ENCODE assay signal across 20 cellular contexts in the genomic region with DNA sequence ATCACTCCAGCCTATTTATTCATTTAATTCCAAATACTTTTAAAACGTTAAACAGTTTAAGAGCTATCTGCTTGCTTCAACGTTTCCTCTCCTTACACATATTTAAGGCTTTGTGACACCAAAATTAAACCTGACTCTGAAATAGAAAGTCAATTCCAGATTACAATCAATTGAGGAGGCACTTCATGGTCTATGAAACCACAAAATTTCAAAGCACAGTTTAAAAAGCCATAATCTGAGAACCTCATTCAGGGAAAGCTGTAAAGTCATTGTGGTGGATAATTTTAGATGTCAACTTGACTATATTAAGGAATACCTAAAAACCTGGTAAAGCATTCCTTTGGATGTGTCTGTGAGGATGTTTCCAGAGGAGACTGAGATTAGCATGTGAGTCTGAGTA. TPM values are rescaled to one million over a fixed set of nuclear protein-coding genes. Genes with fewer than 3 reads are reported as not detected.
DNase-seq lines count a peak whose midpoint lies in the region; ATAC-seq and TF ChIP-seq lines count a peak whose summit lies in the region.
"Had no signal": no experiment of that assay in that cellular context is flagged by ENCODE, and none has a peak within 500 bp of the region (broad histone marks: within the 10 kb centered on the region; RNA-seq: fewer than 3 reads in every experiment).

No MANE protein-coding gene starts in this region.

- H3K79me2 ChIP-seq in KMS-11 (ENCODE audit: insufficient read depth, low read depth), result peaks cover 97% of the 10 kb centered on the region

- H3K4me2 ChIP-seq in KMS-11, result peak overlapping the region; percentile 40; the same call in 1 of the 2 replicates

- H3K36me3 ChIP-seq in KMS-11 (ENCODE audit: insufficient read depth) (no peaks in the 10 kb centered on the region), neutrophil (no peaks in the 10 kb centered on the region)
- H3K36me3 ChIP-seq: SJCRH30, upper lobe of right lung had no signal

- DNase-seq in activated T-cell treated with anti-CD3 and anti-CD28 coated beads, Interleukin-2, amount 50 U/mL, for 4 hours, result no peak
- no peak for DNase-seq in activated T-cell treated with anti-CD3 and anti-CD28 coated beads, Interleukin-2, amount 50 U/mL, for 1 hour
- no peak for DNase-seq in progenitor cell of endocrine pancreas (ENCODE audit: low spot score, unreplicated experiment)
- DNase-seq in activated CD4-positive, alpha-beta T cell treated with anti-CD3 and anti-CD28 coated beads, Interleukin-2, amount 50 U/mL, for 1 hour, result no peak
- DNase-seq in mesenteric fat pad (ENCODE audit: low spot score), result no peak
- DNase-seq: activated CD4-positive, alpha-beta T cell treated with anti-CD3 and anti-CD28 coated beads for 4 hours; COR-L47; HFFc6; islet precursor cell; mammary epithelial cell; NCI-H1930; NCI-H510A treated with DMSO at 0.1 percent for 48 hours; nephron progenitor cell; PC-3; SJCRH30; stimulated activated naive CD4-positive, alpha-beta T cell; upper lobe of right lung had no signal

- no peak overlapping the region for H3K27ac ChIP-seq in KMS-11
- peak overlapping the region; percentile 50 for H3K27ac ChIP-seq in neutrophil
- H3K27ac ChIP-seq: SJCRH30, upper lobe of right lung had no signal

- no peak overlapping the region for H3K4me3 Mint-ChIP-seq in activated T-cell treated with anti-CD3 and anti-CD28 coated beads, Interleukin-2, amount 50 U/mL, for 4 hours
- H3K4me3 Mint-ChIP-seq in activated naive CD8-positive, alpha-beta T cell, result peak overlapping the region; percentile 50
- H3K4me3 Mint-ChIP-seq in progenitor cell of endocrine pancreas (ENCODE audit: low read depth), result no peak overlapping the region
- H3K4me3 Mint-ChIP-seq: HFFc6, nephron progenitor cell had no signal

- H3K9me3 ChIP-seq in neutrophil, result no peaks in the 10 kb centered on the region
- H3K9me3 ChIP-seq: SJCRH30, upper lobe of right lung had no signal

- no peak overlapping the region for H2AFZ ChIP-seq in KMS-11 (ENCODE audit: low read depth)

- H3K27me3 Mint-ChIP-seq in activated T-cell treated with anti-CD3 and anti-CD28 coated beads, Interleukin-2, amount 50 U/mL, for 4 hours (ENCODE audit: low read depth), result no peaks in the 10 kb centered on the region
- no peaks in the 10 kb centered on the region for H3K27me3 Mint-ChIP-seq in activated naive CD8-positive, alpha-beta T cell
- H3K27me3 Mint-ChIP-seq in progenitor cell of endocrine pancreas, result no peaks in the 10 kb centered on the region

- H3K4me3 ChIP-seq in KMS-11 (IDR thresholded peaks at IDR 0.05; ENCODE audit: insufficient read depth, low read depth, low read length) (no peak overlapping the region), neutrophil (ENCODE audit: low read depth in 1 of 2, low read length in 1 of 2) (no peak overlapping the region)
- H3K4me3 ChIP-seq: SJCRH30, upper lobe of right lung had no signal

- peaks cover 5% of the 10 kb centered on the region for H3K36me3 Mint-ChIP-seq in activated T-cell treated with anti-CD3 and anti-CD28 coated beads, Interleukin-2, amount 50 U/mL, for 4 hours (ENCODE audit: insufficient read depth)
- peaks cover 7% of the 10 kb centered on the region for H3K36me3 Mint-ChIP-seq in activated naive CD8-positive, alpha-beta T cell
- peaks cover 6% of the 10 kb centered on the region for H3K36me3 Mint-ChIP-seq in progenitor cell of endocrine pancreas (ENCODE audit: insufficient read depth)

- H3K27ac Mint-ChIP-seq in activated naive CD8-positive, alpha-beta T cell, result no peak overlapping the region
- no peak overlapping the region for H3K27ac Mint-ChIP-seq in progenitor cell of endocrine pancreas
- H3K27ac Mint-ChIP-seq: HFFc6 had no signal

- H3K9ac ChIP-seq in KMS-11, result no peak overlapping the region

- no peak for TF ChIP-seq CTCF in KMS-11 (conservative IDR thresholded peaks at IDR 0.05; ENCODE audit: low read depth, low read length)
- TF ChIP-seq CTCF in neutrophil (IDR thresholded peaks at IDR 0.05), result no peak
- no peak for TF ChIP-seq CTCF in progenitor cell of endocrine pancreas (IDR thresholded peaks at IDR 0.05; ENCODE audit: unreplicated experiment)

- ATAC-seq in activated T-cell treated with anti-CD3 and anti-CD28 coated beads, Interleukin-2, amount 50 U/mL, for 4 hours, result peak; percentile 20 to 29
- ATAC-seq: PC-3, upper lobe of right lung had no signal

- H4K20me1 ChIP-seq in KMS-11 (ENCODE audit: insufficient read depth), result no peaks in the 10 kb centered on the region

- H3K4me1 ChIP-seq in KMS-11 (ENCODE audit: low read depth, poor library complexity, severe bottlenecking) (peaks cover 46% of the 10 kb centered on the region), neutrophil (ENCODE audit: control insufficient read depth in 1 of 2, insufficient read depth in 1 of 2, low read depth in 1 of 2, low read length in 1 of 2) (peaks cover 60 to 69% of the 10 kb centered on the region in 2 experiments)

- H3K9me3 Mint-ChIP-seq in activated T-cell treated with anti-CD3 and anti-CD28 coated beads, Interleukin-2, amount 50 U/mL, for 4 hours, result no peaks in the 10 kb centered on the region
- no peaks in the 10 kb centered on the region for H3K9me3 Mint-ChIP-seq in activated naive CD8-positive, alpha-beta T cell (ENCODE audit: low read depth)
- H3K9me3 Mint-ChIP-seq in progenitor cell of endocrine pancreas (ENCODE audit: low read depth), result no peaks in the 10 kb centered on the region
- H3K9me3 Mint-ChIP-seq: HFFc6, nephron progenitor cell had no signal

- H3K4me1 Mint-ChIP-seq in activated T-cell treated with anti-CD3 and anti-CD28 coated beads, Interleukin-2, amount 50 U/mL, for 4 hours (ENCODE audit: low read depth), result peaks cover 77% of the 10 kb centered on the region
- H3K4me1 Mint-ChIP-seq in activated naive CD8-positive, alpha-beta T cell (ENCODE audit: low read depth), result peaks cover 85% of the 10 kb centered on the region
- peaks cover 21% of the 10 kb centered on the region for H3K4me1 Mint-ChIP-seq in progenitor cell of endocrine pancreas (ENCODE audit: low read depth)

- no peaks in the 10 kb centered on the region for H3K27me3 ChIP-seq in KMS-11 (ENCODE audit: insufficient read depth, low read depth)
- H3K27me3 ChIP-seq in neutrophil, result no peaks in the 10 kb centered on the region
- H3K27me3 ChIP-seq: SJCRH30, upper lobe of right lung had no signal

RNA-seq across cellular contexts. Expression of a gene that starts 6.2 kb away (rescaled TPM):
- total RNA-seq in activated T-cell treated with anti-CD3 and anti-CD28 coated beads, Interleukin-2, amount 50 U/mL, for 4 hours, result 10 to 100 TPM; 20.8 to 23.7 (median 22.5) TPM
- total RNA-seq in progenitor cell of endocrine pancreas (44.4 and 48.5 TPM in 2 replicates), mesenteric fat pad (65.8 TPM)
